13 cellular contexts compared by ENCODE assay signal in genomic region chr19:19145281-19145999, GRCh38. TPM values are rescaled to one million over a fixed set of nuclear protein-coding genes. Genes with fewer than 3 reads are reported as not detected.
DNase-seq lines count a peak whose midpoint lies in the region; ATAC-seq, FAIRE-seq and TF ChIP-seq lines count a peak whose summit lies in the region.
"Had no signal": no experiment of that assay in that cellular context is flagged by ENCODE, and none has a peak within 500 bp of the region (broad histone marks: within the 10 kb centered on the region; RNA-seq: fewer than 3 reads in every experiment).

No MANE protein-coding gene starts in this region.

- no peaks in the 10 kb centered on the region for H3K27me3 ChIP-seq in right atrium auricular region
- H3K27me3 ChIP-seq in endothelial cell of umbilical vein (ENCODE audit: control insufficient read depth in 2 of 2, insufficient read depth in 2 of 2, low read length in 2 of 2) = no peaks in the 10 kb centered on the region
- peaks cover 0 to 2% (median 0%) of the 10 kb centered on the region in 3 experiments for H3K27me3 ChIP-seq in neuronal stem cell (ENCODE audit: control insufficient read depth in 3 of 3, insufficient read depth in 3 of 3, low read depth in 1 of 3, low read length in 3 of 3)
- no peaks in the 10 kb centered on the region for H3K27me3 ChIP-seq in aorta (ENCODE audit: control insufficient read depth in 1 of 2, insufficient read depth in 2 of 2, low read length in 1 of 2)
- H3K27me3 ChIP-seq: thyroid gland had no signal

- no peaks in the 10 kb centered on the region for H3K79me1 ChIP-seq in neuronal stem cell (ENCODE audit: low read depth, low read length)

- CTCF ChIA-PET in endothelial cell of umbilical vein (lab: Charles Lee) = interaction anchor here (0.5 to 3.9 kb wide), 16 partner anchors 10 to 345 kb away, joined by 3 to 23 read pairs (median 4); partner anchors contain the start of gene MEF2B

- no peaks in the 10 kb centered on the region for H3K79me2 ChIP-seq in endothelial cell of umbilical vein (ENCODE audit: control insufficient read depth, insufficient read depth, low read length)

- peak overlapping the region in 1 of 2 donors; percentile 33 for H3K4me3 ChIP-seq in right atrium auricular region
- no peak overlapping the region for H3K4me3 ChIP-seq in endothelial cell of umbilical vein (replicated peaks in 1 of 3; ENCODE audit: insufficient read depth in 1 of 3, low read depth in 1 of 3, low read length in 3 of 3)
- peak overlapping the region in 1 of 2 donors; percentile 28 for H3K4me3 ChIP-seq in neuronal stem cell (ENCODE audit: low read length in 2 of 2)
- no peak overlapping the region for H3K4me3 ChIP-seq in aorta (ENCODE audit: low read length in 2 of 2)
- H3K4me3 ChIP-seq in mucosa of descending colon = no peak overlapping the region
- H3K4me3 ChIP-seq: thyroid gland had no signal

- H3K36me3 ChIP-seq in right atrium auricular region (no peaks in the 10 kb centered on the region), endothelial cell of umbilical vein (ENCODE audit: control insufficient read depth in 2 of 2, extremely low read depth in 1 of 2, insufficient read depth in 2 of 2, low read length in 2 of 2) (no peaks in the 10 kb centered on the region), neuronal stem cell (replicated peaks in 1 of 2; ENCODE audit: control insufficient read depth in 2 of 2, insufficient read depth in 2 of 2, low read length in 2 of 2) (peaks cover 0 to 8% of the 10 kb centered on the region in 2 donors), aorta (ENCODE audit: control insufficient read depth in 1 of 2, insufficient read depth in 2 of 2, low read length in 1 of 2) (peaks cover 0 to 4% of the 10 kb centered on the region in 2 donors), mucosa of descending colon (ENCODE audit: low read depth) (no peaks in the 10 kb centered on the region)

- peak; percentile 32 for ATAC-seq in Right ventricle myocardium inferior
- peak; percentile 31 for ATAC-seq in aorta (ENCODE audit: low FRiP score)
- no peak for ATAC-seq in mucosa of descending colon

- no peak for TF ChIP-seq CTCF in right atrium auricular region (IDR thresholded peaks at IDR 0.05)
- no peak for TF ChIP-seq CTCF in endothelial cell of umbilical vein (IDR thresholded peaks at IDR 0.05; ENCODE audit: extremely low read depth in 1 of 2, insufficient read depth in 1 of 2, low read depth in 1 of 2, low read length in 2 of 2)
- TF ChIP-seq CTCF in mucosa of descending colon (IDR thresholded peaks at IDR 0.05) = no peak

- H3K18ac ChIP-seq in neuronal stem cell (ENCODE audit: low read length) = peak overlapping the region; percentile 80

- no peak overlapping the region for H2BK120ac ChIP-seq in neuronal stem cell (ENCODE audit: low read depth, low read length)

- no peak overlapping the region for H2BK12ac ChIP-seq in neuronal stem cell (ENCODE audit: low read length)

- H3K9me1 ChIP-seq in endothelial cell of umbilical vein (replicated peaks; ENCODE audit: control insufficient read depth, extremely low read depth, insufficient read depth, low read length) = no peaks in the 10 kb centered on the region

- H2BK5ac ChIP-seq in neuronal stem cell (ENCODE audit: low read length) = no peak overlapping the region

- in situ Hi-C loops in KBM-7 (cut with MboI; ENCODE audit: low pct_unique_long_range_greater_than_20kb, low sequenced_read_pairs) = no loop called here

- H4K20me1 ChIP-seq in endothelial cell of umbilical vein (replicated peaks; ENCODE audit: control insufficient read depth, extremely low read depth, insufficient read depth, low read length) = no peaks in the 10 kb centered on the region

- H4K8ac ChIP-seq in neuronal stem cell (ENCODE audit: low read depth, low read length) = no peak overlapping the region

- no peak for TF ChIP-seq POLR2A in endothelial cell of umbilical vein (IDR thresholded peaks at IDR 0.05; ENCODE audit: low read depth, low read length)

- POLR2A ChIA-PET in endothelial cell of umbilical vein (lab: Charles Lee) = no interaction called here

- intact Hi-C loops in Right ventricle myocardium inferior (cut with DNase I) (loop anchor here (5.0 kb wide), 1 partner anchor 197 kb away; no protein-coding TSS in a partner anchor), endothelial cell of umbilical vein (cut with micrococcal nuclease) (no loop called here), aorta (cut with DNase I) (loop anchor here in 1 of 2 donors (5.0 kb wide), 1 partner anchor 197 kb away; no protein-coding TSS in a partner anchor), mucosa of descending colon (cut with DNase I, micrococcal nuclease) (no loop called here)

- peak overlapping the region; percentile 89 for H3K23ac ChIP-seq in neuronal stem cell (ENCODE audit: low read depth, low read length, poor library complexity)

- H4K91ac ChIP-seq in neuronal stem cell (ENCODE audit: low read depth, low read length, poor library complexity) = no peak overlapping the region

- H3K4me2 ChIP-seq in endothelial cell of umbilical vein (ENCODE audit: insufficient read depth, low read length) = no peak overlapping the region
- H3K4me2 ChIP-seq in neuronal stem cell (ENCODE audit: insufficient read depth, low read length, poor library complexity, severe bottlenecking) = peak overlapping the region; percentile 14

- peaks cover 0 to 6% of the 10 kb centered on the region in 2 donors for H3K4me1 ChIP-seq in right atrium auricular region
- H3K4me1 ChIP-seq in endothelial cell of umbilical vein (ENCODE audit: control insufficient read depth, extremely low read depth, insufficient read depth, low read length) = no peaks in the 10 kb centered on the region
- H3K4me1 ChIP-seq in neuronal stem cell (ENCODE audit: control insufficient read depth in 2 of 2, insufficient read depth in 1 of 2, low read depth in 1 of 2, low read length in 2 of 2) = no peaks in the 10 kb centered on the region
- no peaks in the 10 kb centered on the region for H3K4me1 ChIP-seq in aorta (ENCODE audit: control insufficient read depth in 1 of 2, insufficient read depth in 2 of 2, low read length in 2 of 2)
- no peaks in the 10 kb centered on the region for H3K4me1 ChIP-seq in mucosa of descending colon (ENCODE audit: low read depth)

- H3K27ac ChIP-seq in right atrium auricular region (no peak overlapping the region), endothelial cell of umbilical vein (ENCODE audit: insufficient read depth, low read depth, low read length) (no peak overlapping the region), neuronal stem cell (replicated peaks; ENCODE audit: low read length) (no peak overlapping the region), aorta (ENCODE audit: low read depth in 1 of 2, low read length in 2 of 2) (no peak overlapping the region)
- H3K27ac ChIP-seq: thyroid gland had no signal

- peak overlapping the region; percentile 92 for H2AK5ac ChIP-seq in neuronal stem cell (ENCODE audit: low read depth, low read length)

- H3K4ac ChIP-seq in neuronal stem cell (ENCODE audit: low read length) = peak overlapping the region; percentile 76

- FAIRE-seq in endothelial cell of umbilical vein (lab: Jason Lieb, UNC) = no peak
- FAIRE-seq: D721Med had no signal

- no TSS peak for BruUV-seq in endothelial cell of umbilical vein (replicated peaks; lab: Mats Ljungman, UMichigan)

- H2AFZ ChIP-seq in endothelial cell of umbilical vein (ENCODE audit: low read depth, low read length) (peak overlapping the region; percentile 99), neuronal stem cell (ENCODE audit: low read length) (peak overlapping the region; percentile 73)

- DNase-seq in Right ventricle myocardium inferior (ENCODE audit: missing footprints) = no peak
- DNase-seq in right atrium auricular region (ENCODE audit: low spot score) = no peak
- no peak for DNase-seq in endothelial cell of umbilical vein (ENCODE audit: low read depth, low spot score)
- no peak for DNase-seq in neuronal stem cell (ENCODE audit: low spot score)
- DNase-seq in aorta = no peak
- DNase-seq in HK-2 (ENCODE audit: unreplicated experiment) = no peak
- no peak for DNase-seq in mucosa of descending colon
- no peak for DNase-seq in KBM-7
- DNase-seq: NCI-H1436 treated with DMSO at 0.1 percent for 48 hours had no signal

- dilution Hi-C loops in endothelial cell of umbilical vein (cut with MboI; ENCODE audit: extremely low pct_ligation_motif_present, low sequenced_read_pairs) = no loop called here

- H3K9me3 ChIP-seq in right atrium auricular region (no peaks in the 10 kb centered on the region), endothelial cell of umbilical vein (replicated peaks; ENCODE audit: control insufficient read depth, insufficient read depth, low read length) (no peaks in the 10 kb centered on the region), neuronal stem cell (replicated peaks in 1 of 2; ENCODE audit: control insufficient read depth in 2 of 2, insufficient read depth in 1 of 2, low read depth in 1 of 2, low read length in 2 of 2) (no peaks in the 10 kb centered on the region), aorta (ENCODE audit: control insufficient read depth, low read length) (no peaks in the 10 kb centered on the region), mucosa of descending colon (no peaks in the 10 kb centered on the region)
- H3K9me3 ChIP-seq: thyroid gland had no signal

- WGBS in neuronal stem cell (ENCODE audit: extremely low coverage in 2 of 2, insufficient read length in 2 of 2, insufficient replicate concordance in 1 of 2), 2 donors = no CpG with 5 or more reads among the region's 45 CpGs
- WGBS in aorta, 2 donors = 44 to 49% methylated on average over 35 to 45 of the region's 45 CpGs

- H3K14ac ChIP-seq in neuronal stem cell (ENCODE audit: low read length) = no peak overlapping the region

- peak overlapping the region; percentile 10 for H2BK15ac ChIP-seq in neuronal stem cell (ENCODE audit: low read length)

- no peak overlapping the region for H3K9ac ChIP-seq in endothelial cell of umbilical vein (replicated peaks; ENCODE audit: extremely low read depth, insufficient read depth, low read length)
- no peak overlapping the region for H3K9ac ChIP-seq in neuronal stem cell (ENCODE audit: low read depth, low read length, poor library complexity)

RNA-seq across cellular contexts. Expression of gene TMEM161A, which starts 7.2 kb away (rescaled TPM):
- 23.5 TPM for total RNA-seq in Right ventricle myocardium inferior
- 10 to 100 TPM; 16.8 to 22.2 TPM for total RNA-seq in right atrium auricular region
- total RNA-seq in endothelial cell of umbilical vein = 23.3 and 24.1 TPM in 2 replicates
- 54.9 and 72.6 TPM in 2 replicates for polyA plus RNA-seq in endothelial cell of umbilical vein
- 19.5 and 26.6 TPM in 2 replicates for polyA plus RNA-seq in endothelial cell of umbilical vein (2011; cell fraction: cytosol; rRNA removed)
- polyA plus RNA-seq in endothelial cell of umbilical vein (2011; cell fraction: nucleus; rRNA removed) = 54.4 and 60.6 TPM in 2 replicates
- polyA plus RNA-seq in endothelial cell of umbilical vein (2012) = 18.3 and 27.7 TPM in 2 replicates
- polyA minus RNA-seq in endothelial cell of umbilical vein = 26.5 and 33.3 TPM in 2 replicates
- 36.0 TPM for polyA minus RNA-seq in endothelial cell of umbilical vein (2011; cell fraction: cytosol; rRNA and poly(A)+ RNA removed)
- polyA minus RNA-seq in endothelial cell of umbilical vein (2011; cell fraction: nucleus; rRNA and poly(A)+ RNA removed) = 15.0 and 20.1 TPM in 2 replicates
- polyA plus RNA-seq in neuronal stem cell (2013, experiment 1 of 2) = 25.5 TPM
- 24.0 TPM for polyA plus RNA-seq in neuronal stem cell (2013, experiment 2 of 2)
- 10 to 100 TPM; 11.6 to 18.1 TPM for total RNA-seq in aorta
- polyA plus RNA-seq in aorta = 10 to 100 TPM in 1 of 2 donors, 1 to 10 TPM in 1; 7.6 to 53.3 TPM
- total RNA-seq in mucosa of descending colon = 10 to 100 TPM; 14.7 to 23.4 (median 17.6) TPM

RNA-seq across cellular contexts. Expression of gene MEF2B, which starts 24.6 kb away (rescaled TPM):
- total RNA-seq in Right ventricle myocardium inferior (1.4 TPM), right atrium auricular region (not detected), endothelial cell of umbilical vein (1.2 and 1.3 TPM in 2 replicates), aorta (1 to 10 TPM; 1.6 to 2.4 TPM), mucosa of descending colon (1 to 10 TPM; 1.5 to 3.0 (median 2.5) TPM)
- polyA plus RNA-seq in endothelial cell of umbilical vein (0.52 and 0.65 TPM in 2 replicates), aorta (1 to 10 TPM in 1 of 2 donors, not detected in 1; 1.8 TPM)
- 0.21 and 0.49 TPM in 2 replicates for polyA plus RNA-seq in endothelial cell of umbilical vein (2011; cell fraction: cytosol; rRNA removed)
- polyA plus RNA-seq in endothelial cell of umbilical vein (2011; cell fraction: nucleus; rRNA removed) = 1.4 and 1.7 TPM in 2 replicates
- polyA plus RNA-seq in endothelial cell of umbilical vein (2012) = 0.48 and 0.86 TPM in 2 replicates
- polyA minus RNA-seq in endothelial cell of umbilical vein = not detected in 2 replicates
- not detected for polyA minus RNA-seq in endothelial cell of umbilical vein (2011; cell fraction: cytosol; rRNA and poly(A)+ RNA removed)
- polyA minus RNA-seq in endothelial cell of umbilical vein (2011; cell fraction: nucleus; rRNA and poly(A)+ RNA removed) = 1.8 TPM in 1 of 2 replicates, not detected in the other
- polyA plus RNA-seq in neuronal stem cell (2013, experiment 1 of 2) = 1.1 TPM
- 1.2 TPM for polyA plus RNA-seq in neuronal stem cell (2013, experiment 2 of 2)
- total RNA-seq: glomerular endothelial cell, RPMI7951 had no signal

RNA-seq across cellular contexts. Expression of gene BORCS8, which starts 46.5 kb away (rescaled TPM):
- total RNA-seq in Right ventricle myocardium inferior (19.5 TPM), right atrium auricular region (10 to 100 TPM; 16.5 to 20.0 TPM), endothelial cell of umbilical vein (35.6 and 45.8 TPM in 2 replicates), aorta (10 to 100 TPM; 27.1 to 28.2 TPM), mucosa of descending colon (10 to 100 TPM; 29.1 to 41.0 (median 31.8) TPM)
- polyA plus RNA-seq in endothelial cell of umbilical vein (37.4 and 49.7 TPM in 2 replicates), aorta (10 to 100 TPM; 14.4 to 47.9 TPM)
- 30.4 and 34.0 TPM in 2 replicates for polyA plus RNA-seq in endothelial cell of umbilical vein (2011; cell fraction: cytosol; rRNA removed)
- 27.2 and 27.9 TPM in 2 replicates for polyA plus RNA-seq in endothelial cell of umbilical vein (2011; cell fraction: nucleus; rRNA removed)
- 23.4 and 24.3 TPM in 2 replicates for polyA plus RNA-seq in endothelial cell of umbilical vein (2012)
- polyA minus RNA-seq in endothelial cell of umbilical vein = 28.2 and 29.3 TPM in 2 replicates
- polyA minus RNA-seq in endothelial cell of umbilical vein (2011; cell fraction: cytosol; rRNA and poly(A)+ RNA removed) = 7.0 TPM
- 11.6 and 18.9 TPM in 2 replicates for polyA minus RNA-seq in endothelial cell of umbilical vein (2011; cell fraction: nucleus; rRNA and poly(A)+ RNA removed)
- 12.9 TPM for polyA plus RNA-seq in neuronal stem cell (2013, experiment 1 of 2)
- polyA plus RNA-seq in neuronal stem cell (2013, experiment 2 of 2) = 11.9 TPM

RNA-seq across cellular contexts. Expression of gene RFXANK, which starts 46.6 kb away (rescaled TPM):
- 39.9 TPM for total RNA-seq in Right ventricle myocardium inferior
- 10 to 100 TPM; 20.1 to 36.6 TPM for total RNA-seq in right atrium auricular region
- total RNA-seq in endothelial cell of umbilical vein = 105 and 118 TPM in 2 replicates
- 124 and 146 TPM in 2 replicates for polyA plus RNA-seq in endothelial cell of umbilical vein
- polyA plus RNA-seq in endothelial cell of umbilical vein (2011; cell fraction: cytosol; rRNA removed) = 72.0 and 99.3 TPM in 2 replicates
- 138 and 160 TPM in 2 replicates for polyA plus RNA-seq in endothelial cell of umbilical vein (2011; cell fraction: nucleus; rRNA removed)
- 129 and 136 TPM in 2 replicates for polyA plus RNA-seq in endothelial cell of umbilical vein (2012)
- polyA minus RNA-seq in endothelial cell of umbilical vein = 49.7 and 66.9 TPM in 2 replicates
- polyA minus RNA-seq in endothelial cell of umbilical vein (2011; cell fraction: cytosol; rRNA and poly(A)+ RNA removed) = 47.1 TPM
- 33.6 and 44.3 TPM in 2 replicates for polyA minus RNA-seq in endothelial cell of umbilical vein (2011; cell fraction: nucleus; rRNA and poly(A)+ RNA removed)
- polyA plus RNA-seq in neuronal stem cell (2013, experiment 1 of 2) = 141 TPM
- polyA plus RNA-seq in neuronal stem cell (2013, experiment 2 of 2) = 136 TPM
- 10 to 100 TPM; 33.1 to 44.0 TPM for total RNA-seq in aorta
- 100 to 1,000 TPM in 1 of 2 donors, 10 to 100 TPM in 1; 42.3 to 199 TPM for polyA plus RNA-seq in aorta
- total RNA-seq in mucosa of descending colon = 10 to 100 TPM; 62.3 to 71.4 (median 64.9) TPM

RNA-seq across cellular contexts. Expression of gene NR2C2AP, which starts 57.8 kb away (rescaled TPM):
- total RNA-seq in Right ventricle myocardium inferior (7.8 TPM), right atrium auricular region (1 to 10 TPM; 4.3 to 8.1 TPM), endothelial cell of umbilical vein (16.6 and 17.5 TPM in 2 replicates), aorta (10 to 100 TPM in 1 of 2 donors, 1 to 10 TPM in 1; 9.8 to 11.9 TPM), mucosa of descending colon (10 to 100 TPM; 12.5 to 14.6 (median 13.4) TPM)
- polyA plus RNA-seq in endothelial cell of umbilical vein (11.9 and 13.4 TPM in 2 replicates), aorta (10 to 100 TPM; 12.8 to 21.8 TPM)
- 15.6 and 18.1 TPM in 2 replicates for polyA plus RNA-seq in endothelial cell of umbilical vein (2011; cell fraction: cytosol; rRNA removed)
- 11.0 and 12.6 TPM in 2 replicates for polyA plus RNA-seq in endothelial cell of umbilical vein (2011; cell fraction: nucleus; rRNA removed)
- polyA plus RNA-seq in endothelial cell of umbilical vein (2012) = 12.9 and 13.6 TPM in 2 replicates
- polyA minus RNA-seq in endothelial cell of umbilical vein = 6.9 and 8.3 TPM in 2 replicates
- polyA minus RNA-seq in endothelial cell of umbilical vein (2011; cell fraction: cytosol; rRNA and poly(A)+ RNA removed) = 8.1 TPM
- 2.5 and 2.8 TPM in 2 replicates for polyA minus RNA-seq in endothelial cell of umbilical vein (2011; cell fraction: nucleus; rRNA and poly(A)+ RNA removed)
- polyA plus RNA-seq in neuronal stem cell (2013, experiment 1 of 2) = 5.6 TPM
- polyA plus RNA-seq in neuronal stem cell (2013, experiment 2 of 2) = 5.8 TPM
